In the genomic region with DNA sequence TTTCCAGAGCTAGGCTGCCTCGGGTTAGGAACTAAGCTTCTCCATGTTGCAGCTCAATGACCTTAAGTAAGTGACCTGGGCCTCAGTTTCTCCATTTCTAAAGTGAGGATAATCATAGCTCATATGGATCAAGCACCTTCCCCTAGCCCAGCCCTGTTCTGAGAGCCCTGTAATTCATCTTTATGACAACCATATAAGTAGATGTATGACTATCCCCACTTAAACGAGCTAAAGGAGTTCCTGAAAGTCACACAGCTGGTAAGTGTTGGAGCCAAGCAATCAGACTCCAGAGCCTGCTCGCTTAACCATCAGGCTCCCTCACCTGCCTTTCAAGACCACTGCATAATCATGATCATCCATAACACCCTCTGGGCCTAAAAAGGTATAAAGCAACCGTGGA, we compare ENCODE assay signal across 21 cellular contexts.
DNase-seq lines count a peak whose midpoint lies in the region; ATAC-seq and TF ChIP-seq lines count a peak whose summit lies in the region.
"Had no signal": no experiment of that assay in that cellular context is flagged by ENCODE, and none has a peak within 500 bp of the region (broad histone marks: within the 10 kb centered on the region; RNA-seq: fewer than 3 reads in every experiment).

No MANE protein-coding gene starts in this region.

- POLR2A ChIA-PET in naive thymus-derived CD8-positive, alpha-beta T cell (lab: Charles Lee): no interaction called here

- no peak overlapping the region for H2BK5ac ChIP-seq in mesenchymal stem cell (ENCODE audit: low read depth, low read length, poor library complexity, severe bottlenecking)

- no peaks in the 10 kb centered on the region for H3K9me3 ChIP-seq in mesenchymal stem cell (ENCODE audit: control insufficient read depth, low read length)
- no peaks in the 10 kb centered on the region for H3K9me3 ChIP-seq in transverse colon
- H3K9me3 ChIP-seq: A549; BE2C; BLaER1 treated with 17β-estradiol and CSF1 and Interleukin-3, amounts not matched to agents 10 nM and 100 nM; HAP-1 had no signal

- H3K4me3 ChIP-seq in mesenchymal stem cell (ENCODE audit: insufficient read depth in 1 of 2, low read depth in 1 of 2, low read length in 2 of 2) (no peak overlapping the region), transverse colon (no peak overlapping the region)
- H3K4me3 ChIP-seq: A549; BLaER1 treated with 17β-estradiol and CSF1 and Interleukin-3, amounts not matched to agents 10 nM and 100 nM; HAP-1 had no signal

- H2BK15ac ChIP-seq in mesenchymal stem cell (ENCODE audit: low read depth, poor library complexity, severe bottlenecking): peak overlapping the region; percentile 41

- H4K91ac ChIP-seq in mesenchymal stem cell (ENCODE audit: low read length): peak overlapping the region; percentile 44

- WGBS in mesenchymal stem cell: 81% methylated on average over 4 of the region's 4 CpGs
- WGBS in transverse colon (ENCODE audit: low coverage in 1 of 2), 2 donors: 25 to 65% methylated on average over 1 to 4 of the region's 4 CpGs

- peaks cover 9% of the 10 kb centered on the region for H3K4me1 ChIP-seq in mesenchymal stem cell (ENCODE audit: control insufficient read depth, insufficient read depth, low read depth, low read length)
- peaks cover 3 to 33% (median 17%) of the 10 kb centered on the region in 4 donors for H3K4me1 ChIP-seq in transverse colon
- H3K4me1 ChIP-seq: A549, BE2C, HAP-1 had no signal

- no peak overlapping the region for H3K14ac ChIP-seq in mesenchymal stem cell (ENCODE audit: low read length in 2 of 2)

- no peak for DNase-seq in mesenchymal stem cell
- DNase-seq in transverse colon: peak; percentile 18
- DNase-seq in NCI-H1930 (lab: John Stamatoyannopoulos, UW): no peak
- no peak for DNase-seq in naive thymus-derived CD8-positive, alpha-beta T cell
- DNase-seq: 8988T; ACHN; AML-193; BE2C; Calu3; CD4-positive, alpha-beta memory T cell; COR-L47; DMS53; DMS79 treated with DMSO at 0.1 percent for 48 hours; GF-D8; GOT3; HFFc6 had no signal

- peaks cover 0 to 10% (median 1%) of the 10 kb centered on the region in 5 donors for H3K27me3 Mint-ChIP-seq in naive thymus-derived CD8-positive, alpha-beta T cell

- H4K8ac ChIP-seq in mesenchymal stem cell (ENCODE audit: low read length): no peak overlapping the region

- H3K18ac ChIP-seq in mesenchymal stem cell (ENCODE audit: low read depth in 1 of 2, low read length in 2 of 2): no peak overlapping the region

- H3K23ac ChIP-seq in mesenchymal stem cell (ENCODE audit: low read length in 2 of 2): no peak overlapping the region

- H3K27ac ChIP-seq in VCaP (peak overlapping the region; percentile 68), mesenchymal stem cell (ENCODE audit: low read length, poor library complexity, severe bottlenecking) (no peak overlapping the region), transverse colon (no peak overlapping the region)
- H3K27ac ChIP-seq: A549; BLaER1 treated with 17β-estradiol and CSF1 and Interleukin-3, amounts not matched to agents 10 nM and 100 nM had no signal

- H3K9me3 Mint-ChIP-seq in naive thymus-derived CD8-positive, alpha-beta T cell: no peaks in the 10 kb centered on the region
- H3K9me3 Mint-ChIP-seq: CD4-positive, alpha-beta memory T cell; HFFc6 had no signal

- in situ Hi-C loops in transverse colon (cut with MboI; ENCODE audit: low pct_ligation_motif_present in 1 of 4, low pct_unique_long_range_greater_than_20kb in 1 of 4, low sequenced_read_pairs in 3 of 4): no loop called here

- no peak overlapping the region for H3K27ac Mint-ChIP-seq in naive thymus-derived CD8-positive, alpha-beta T cell
- H3K27ac Mint-ChIP-seq: CD4-positive, alpha-beta memory T cell; HFFc6 had no signal

- no peak for ATAC-seq in GM18517 (IDR thresholded peaks at IDR 0.05; ENCODE audit: unreplicated experiment)
- no peak for ATAC-seq in naive thymus-derived CD8-positive, alpha-beta T cell
- ATAC-seq: A549 had no signal

- intact Hi-C loops in transverse colon (cut with DNase I; ENCODE audit: low total_unique reads): no loop called here

- H3K36me3 Mint-ChIP-seq in naive thymus-derived CD8-positive, alpha-beta T cell: no peaks in the 10 kb centered on the region
- H3K36me3 Mint-ChIP-seq: CD4-positive, alpha-beta memory T cell had no signal

- H3K4me2 ChIP-seq in mesenchymal stem cell (ENCODE audit: low read length, poor library complexity, severe bottlenecking): no peak overlapping the region
- H3K4me2 ChIP-seq: A549 had no signal

- H3K4me1 Mint-ChIP-seq in naive thymus-derived CD8-positive, alpha-beta T cell: no peaks in the 10 kb centered on the region
- H3K4me1 Mint-ChIP-seq: CD4-positive, alpha-beta memory T cell had no signal

- H3K9ac ChIP-seq in mesenchymal stem cell (ENCODE audit: low read length): no peak overlapping the region
- H3K9ac ChIP-seq: BLaER1 treated with 17β-estradiol and CSF1 and Interleukin-3, amounts not matched to agents 10 nM and 100 nM had no signal

- TF ChIP-seq POLR2A in transverse colon (IDR thresholded peaks at IDR 0.05): no peak

- no peak overlapping the region for H3K4ac ChIP-seq in mesenchymal stem cell (ENCODE audit: low read depth in 1 of 2, low read length in 2 of 2)

- H3K4me3 Mint-ChIP-seq in naive thymus-derived CD8-positive, alpha-beta T cell: no peak overlapping the region
- H3K4me3 Mint-ChIP-seq: CD4-positive, alpha-beta memory T cell; HFFc6 had no signal

- no peak overlapping the region for H2AFZ ChIP-seq in mesenchymal stem cell (ENCODE audit: low read depth, low read length)

- no peak for TF ChIP-seq EP300 in transverse colon (IDR thresholded peaks at IDR 0.05; ENCODE audit: low read depth)

- no peak overlapping the region for H2AK5ac ChIP-seq in mesenchymal stem cell (ENCODE audit: low read length, severe bottlenecking)

- no peak for TF ChIP-seq CTCF in VCaP (conservative IDR thresholded peaks at IDR 0.05)
- TF ChIP-seq CTCF in transverse colon (IDR thresholded peaks at IDR 0.05): no peak

- H3K36me3 ChIP-seq in mesenchymal stem cell (ENCODE audit: control insufficient read depth in 1 of 2, insufficient read depth in 2 of 2, low read depth in 1 of 2, low read length in 2 of 2): no peaks in the 10 kb centered on the region
- no peaks in the 10 kb centered on the region for H3K36me3 ChIP-seq in transverse colon
- H3K36me3 ChIP-seq: BE2C; BLaER1 treated with 17β-estradiol and CSF1 and Interleukin-3, amounts not matched to agents 10 nM and 100 nM; HAP-1 had no signal

- H3K79me1 ChIP-seq in mesenchymal stem cell (replicated peaks; ENCODE audit: low read length, poor library complexity, severe bottlenecking): no peaks in the 10 kb centered on the region

- no peak overlapping the region for H2BK120ac ChIP-seq in mesenchymal stem cell (ENCODE audit: low read depth, low read length)

- H3K27me3 ChIP-seq in mesenchymal stem cell (ENCODE audit: control insufficient read depth in 1 of 2, insufficient read depth in 1 of 2, low read length in 2 of 2) (no peaks in the 10 kb centered on the region), transverse colon (no peaks in the 10 kb centered on the region)
- H3K27me3 ChIP-seq: BLaER1 treated with 17β-estradiol and CSF1 and Interleukin-3, amounts not matched to agents 10 nM and 100 nM had no signal

- H2BK12ac ChIP-seq in mesenchymal stem cell (ENCODE audit: low read length in 2 of 2): peak overlapping the region in 1 of 2 experiments; percentile 16
